15 cellular contexts compared by ENCODE assay signal in genomic region chr2:95492076-95492475, GRCh38. TPM values are rescaled to one million over a fixed set of nuclear protein-coding genes. Genes with fewer than 3 reads are reported as not detected.
"Had no signal": no experiment of that assay in that cellular context is flagged by ENCODE, and none has a peak within 500 bp of the region (broad histone marks: within the 10 kb centered on the region; RNA-seq: fewer than 3 reads in every experiment).

No MANE protein-coding gene starts in this region.

RNA-seq across cellular contexts. Expression of gene TRIM43B, which starts 7.5 kb away (rescaled TPM):
- total RNA-seq: esophagus mucosa; gastrocnemius medialis; glomerular endothelial cell; left lobe of liver; lower leg skin; lung microvascular endothelial cell; myocyte; naive thymus-derived CD8-positive, alpha-beta T cell; osteocyte; posterior vena cava; pulmonary artery endothelial cell; suprapubic skin; upper lobe of left lung; uterus had no signal
- polyA plus RNA-seq: keratinocyte; naive thymus-derived CD8-positive, alpha-beta T cell had no signal
